In genomic region chr11:118870396-118871343, GRCh38 we compare ENCODE assay signal across 9 cellular contexts. TPM values are rescaled to one million over a fixed set of nuclear protein-coding genes. Genes with fewer than 3 reads are reported as not detected.
A peak's percentile ranks its signal among the peaks of the same experiment; 100 is the strongest.
DNase-seq lines count a peak whose midpoint lies in the region; ATAC-seq, FAIRE-seq and TF ChIP-seq lines count a peak whose summit lies in the region.
"Had no signal": no experiment of that assay in that cellular context is flagged by ENCODE, and none has a peak within 500 bp of the region (broad histone marks: within the 10 kb centered on the region; RNA-seq: fewer than 3 reads in every experiment).

No MANE protein-coding gene starts in this region.

- no peak overlapping the region for H3K4me3 ChIP-seq in BE2C (ENCODE audit: low read depth, low read length)
- H3K4me3 ChIP-seq in small intestine (ENCODE audit: low read depth in 1 of 2, low read length in 2 of 2), result no peak overlapping the region

- peak overlapping the region; percentile 98 to 100 (median 100) for H3K27ac Mint-ChIP-seq in IgD-negative memory B cell
- H3K27ac Mint-ChIP-seq in immature natural killer cell, result peak overlapping the region; percentile 100

- peak overlapping the region; percentile 48 to 83 for H3K27ac ChIP-seq in small intestine (ENCODE audit: low read depth in 1 of 2, low read length in 1 of 2)

- H3K4me1 ChIP-seq in BE2C (0 out of 2 replicates have a peak, but pooled peaks cover 2% of the 10 kb centered on the region), small intestine (ENCODE audit: control insufficient read depth in 2 of 2, insufficient read depth in 1 of 2, low read depth in 1 of 2, low read length in 1 of 2) (no peaks in the 10 kb centered on the region)

- H3K36me3 ChIP-seq in BE2C (no peaks in the 10 kb centered on the region), small intestine (ENCODE audit: control insufficient read depth in 2 of 2, insufficient read depth in 2 of 2, low read length in 2 of 2) (no peaks in the 10 kb centered on the region)

- H3K27me3 Mint-ChIP-seq in IgD-negative memory B cell, result peaks cover 2% of the 10 kb centered on the region
- peaks cover 8 to 17% (median 15%) of the 10 kb centered on the region in 3 donors for H3K27me3 Mint-ChIP-seq in immature natural killer cell (ENCODE audit: low read depth in 3 of 3)

- TF ChIP-seq POLR2A in erythroblast (IDR thresholded peaks at IDR 0.05; ENCODE audit: low read length), result no peak

- DNase-seq in BE2C (no peak), amygdala (lab: John Stamatoyannopoulos, UW) (peak in 50 of 56 donors; percentile 19 to 83 (median 56)), immature natural killer cell (peak in 1 of 3 donors; percentile 86), small intestine (no peak), erythroblast (lab: John Stamatoyannopoulos, UW) (no peak), DMS153 treated with DMSO at 0.1 percent for 48 hours (lab: John Stamatoyannopoulos, UW; ENCODE audit: unreplicated experiment) (no peak)

- ATAC-seq in GM19351 (IDR thresholded peaks at IDR 0.05; ENCODE audit: unreplicated experiment), result peak; percentile 71

- no peaks in the 10 kb centered on the region for H3K9me3 ChIP-seq in BE2C
- H3K9me3 ChIP-seq in small intestine (ENCODE audit: control insufficient read depth, low read depth), result no peaks in the 10 kb centered on the region

- 50 to 62% (median 60%) methylated on average over 14 of the region's 14 CpGs for WGBS in small intestine, 3 donors

- H3K27me3 ChIP-seq in BE2C, result peaks cover 9% of the 10 kb centered on the region
- no peaks in the 10 kb centered on the region for H3K27me3 ChIP-seq in small intestine (ENCODE audit: control insufficient read depth in 2 of 2, insufficient read depth in 2 of 2, low read length in 2 of 2)

- no peak for FAIRE-seq in small intestine (lab: Jason Lieb, UNC)
- FAIRE-seq: keratinocyte had no signal

- H3K36me3 Mint-ChIP-seq in IgD-negative memory B cell (peaks cover 1% of the 10 kb centered on the region), immature natural killer cell (no peaks in the 10 kb centered on the region)

- TF ChIP-seq CTCF in BE2C (IDR thresholded peaks at IDR 0.05; ENCODE audit: low read depth, low read length), result 0 out of 2 replicates have a peak, but pooled peaks have one; percentile 9

- peak overlapping the region; percentile 80 to 95 (median 90) for H3K4me3 Mint-ChIP-seq in IgD-negative memory B cell
- peak overlapping the region; percentile 74 to 92 (median 85) for H3K4me3 Mint-ChIP-seq in immature natural killer cell

- H3K4me1 Mint-ChIP-seq in IgD-negative memory B cell, result peaks cover 36 to 44% (median 43%) of the 10 kb centered on the region in 3 donors
- H3K4me1 Mint-ChIP-seq in immature natural killer cell, result peaks cover 51 to 52% of the 10 kb centered on the region in 2 donors

- H3K9me3 Mint-ChIP-seq in IgD-negative memory B cell (no peaks in the 10 kb centered on the region), immature natural killer cell (no peaks in the 10 kb centered on the region)

RNA-seq across cellular contexts. Expression of gene CXCR5, which starts 13.0 kb away (rescaled TPM):
- polyA plus RNA-seq in BE2C (2012; ENCODE audit: insufficient read depth, insufficient read length, low read depth), result not detected
- polyA plus RNA-seq in IgD-negative memory B cell (93.4 TPM), immature natural killer cell (under 1 TPM in 2 of 3 donors, not detected in 1; 0.05 to 0.30 TPM), small intestine (under 1 TPM; 0.22 to 0.61 (median 0.54) TPM)
- polyA plus RNA-seq: keratinocyte had no signal

RNA-seq across cellular contexts. Expression of gene BCL9L, which starts 55.1 kb away (rescaled TPM):
- 104 TPM for polyA plus RNA-seq in BE2C (2012; ENCODE audit: insufficient read depth, insufficient read length, low read depth)
- polyA plus RNA-seq in IgD-negative memory B cell, result 2.8 TPM
- polyA plus RNA-seq in immature natural killer cell, result 10 to 100 TPM in 1 of 3 donors, 1 to 10 TPM in 1, not detected in 1; 2.2 to 10.5 TPM
- polyA plus RNA-seq in small intestine, result 10 to 100 TPM; 11.6 to 23.5 (median 14.3) TPM

Comparison
In these comparisons a context has a peak if more than half of its experiments do, and no peak if none do; other contexts are left out.
1. DNase-seq: peak in amygdala (50 of 56); none in BE2C (single experiment), small intestine (single experiment), erythroblast (0 of 2) and DMS153 treated with DMSO at 0.1 percent for 48 hours (single experiment).
2. RNA of gene CXCR5, which starts 13.0 kb away (polyA plus RNA-seq): 93.4 TPM in IgD-negative memory B cell (single experiment); 0.22 to 0.61 TPM in small intestine and 0.05 to 0.30 TPM in immature natural killer cell; every median in the first group is over 10 times any median in the second.